Comparison of ENCODE assay signal across 5 cellular contexts in genomic region chr20:38115896-38116295, GRCh38.
"Had no signal": no experiment of that assay in that cellular context is flagged by ENCODE, and none has a peak within 500 bp of the region (broad histone marks: within the 10 kb centered on the region; RNA-seq: fewer than 3 reads in every experiment).

No MANE protein-coding gene starts in this region.

- H3K4me3 Mint-ChIP-seq: GM23338, H9 had no signal

- H3K27ac Mint-ChIP-seq: GM23338, H9 had no signal

- H3K4me3 ChIP-seq: GM23338, K562 had no signal

- ATAC-seq: GM23338, K562 had no signal

- H2AFZ ChIP-seq: GM23338 had no signal

- H3K4me2 ChIP-seq: GM23338 had no signal

- DNase-seq: H9, HCEC 1CT, IMR-90 had no signal

- H3K9me3 Mint-ChIP-seq: GM23338, H9 had no signal
